In genomic region chr3:107241217-107241616, GRCh38 we compare ENCODE assay signal across 8 cellular contexts.
A peak's percentile ranks its signal among the peaks of the same experiment; 100 is the strongest.
DNase-seq lines count a peak whose midpoint lies in the region; ATAC-seq and TF ChIP-seq lines count a peak whose summit lies in the region.

No MANE protein-coding gene starts in this region.

- H2BK5ac ChIP-seq in IMR-90 (ENCODE audit: low read depth, low read length, poor library complexity, severe bottlenecking) (no peak overlapping the region), neuronal stem cell (ENCODE audit: low read length) (no peak overlapping the region)

- dilution Hi-C loops in IMR-90 (cut with HindIII; ENCODE audit: low sequenced_read_pairs, unreplicated experiment): no loop called here

- no peak overlapping the region for H2BK20ac ChIP-seq in IMR-90 (ENCODE audit: low read depth, low read length)

- H3K4me2 ChIP-seq in DND-41 (ENCODE audit: insufficient read depth, low read length) (peak overlapping the region; percentile 96), IMR-90 (ENCODE audit: low read depth, low read length) (peak overlapping the region; percentile 96), neuronal stem cell (ENCODE audit: insufficient read depth, low read length, poor library complexity, severe bottlenecking) (peak overlapping the region; percentile 92)

- no peak overlapping the region for H4K91ac ChIP-seq in IMR-90 (ENCODE audit: insufficient read depth, low read depth, low read length)
- H4K91ac ChIP-seq in neuronal stem cell (ENCODE audit: low read depth, low read length, poor library complexity): no peak overlapping the region

- in situ Hi-C loops in IMR-90 (cut with MboI; ENCODE audit: low sequenced_read_pairs): loop anchor here (25.0 kb wide), 1 partner anchor 971 kb away; the partner anchor contains the start of gene IFT57

- peak overlapping the region; percentile 11; the same call in 1 of the 2 replicates for H3K56ac ChIP-seq in IMR-90 (ENCODE audit: extremely low read depth, insufficient read depth, low read length)

- peak overlapping the region; percentile 51; the same call in 1 of the 2 replicates for H3K18ac ChIP-seq in IMR-90 (ENCODE audit: low read depth, low read length)
- no peak overlapping the region for H3K18ac ChIP-seq in neuronal stem cell (ENCODE audit: low read length)

- peak overlapping the region; percentile 34; the same call in 1 of the 2 replicates for H4K5ac ChIP-seq in IMR-90 (ENCODE audit: low read depth, low read length)

- H4K8ac ChIP-seq in IMR-90 (ENCODE audit: low read depth in 2 of 2, low read length in 2 of 2): peak overlapping the region in 1 of 2 experiments; percentile 10; a peak in 1 of 4 replicates
- H4K8ac ChIP-seq in neuronal stem cell (ENCODE audit: low read depth, low read length): no peak overlapping the region

- H3K4ac ChIP-seq in IMR-90 (ENCODE audit: low read depth, low read length) (peak overlapping the region; percentile 26; the same call in 1 of the 2 replicates), neuronal stem cell (ENCODE audit: low read length) (no peak overlapping the region)

- CTCF ChIA-PET in IMR-90 (lab: Yijun Ruan, JAX) (interaction anchor here (1.0 kb wide), 1 partner anchor 31 kb away, joined by 3 read pairs; no protein-coding TSS in a partner anchor), WTC11 (lab: Charles Lee) (interaction anchor here (0.6 to 3.0 kb wide), 6 partner anchors 28 to 424 kb away, joined by 3 to 15 read pairs (median 4); no protein-coding TSS in a partner anchor)

- H3K9me1 ChIP-seq in IMR-90 (ENCODE audit: insufficient read depth, low read length): no peaks in the 10 kb centered on the region

- H3K23ac ChIP-seq in IMR-90 (ENCODE audit: low read depth, low read length) (peak overlapping the region; percentile 4; the same call in 1 of the 2 replicates), neuronal stem cell (ENCODE audit: low read depth, low read length, poor library complexity) (no peak overlapping the region)

- H2BK15ac ChIP-seq in IMR-90 (ENCODE audit: low read depth, low read length): no peak overlapping the region
- H2BK15ac ChIP-seq in neuronal stem cell (ENCODE audit: low read length): no peak overlapping the region

- WGBS in IMR-90 (ENCODE audit: extremely low coverage in 2 of 2, insufficient read length in 1 of 2), 2 experiments: no CpG with 5 or more reads among the region's 7 CpGs
- WGBS in neuronal stem cell (ENCODE audit: extremely low coverage in 2 of 2, insufficient read length in 2 of 2, insufficient replicate concordance in 1 of 2), 2 donors: no CpG with 5 or more reads among the region's 7 CpGs

- H3K27me3 Mint-ChIP-seq in WTC11 (ENCODE audit: low read depth): peaks cover 16% of the 10 kb centered on the region

- no peaks in the 10 kb centered on the region for H3K27me3 ChIP-seq in DND-41 (ENCODE audit: insufficient read depth, low read length, poor library complexity)
- no peaks in the 10 kb centered on the region for H3K27me3 ChIP-seq in IMR-90 (ENCODE audit: control insufficient read depth, insufficient read depth, low read length)
- H3K27me3 ChIP-seq in foreskin keratinocyte: no peaks in the 10 kb centered on the region
- H3K27me3 ChIP-seq in neuronal stem cell (ENCODE audit: control insufficient read depth in 3 of 3, insufficient read depth in 3 of 3, low read depth in 1 of 3, low read length in 3 of 3): no peaks in the 10 kb centered on the region

- peak; percentile 55 for DNase-seq in DND-41
- DNase-seq in IMR-90: no peak
- peak; percentile 37 for DNase-seq in WTC11 (ENCODE audit: low spot score)
- no peak for DNase-seq in foreskin keratinocyte
- peak; percentile 4 for DNase-seq in neuronal stem cell (ENCODE audit: low spot score)
- DNase-seq in NCI-H524 treated with DMSO at 0.1 percent for 48 hours (lab: John Stamatoyannopoulos, UW): no peak

- H3K79me1 ChIP-seq in IMR-90 (ENCODE audit: low read depth in 1 of 2, low read length in 2 of 2) (peaks cover 12 to 39% of the 10 kb centered on the region in 2 experiments), neuronal stem cell (ENCODE audit: low read depth, low read length) (no peaks in the 10 kb centered on the region)

- no peak overlapping the region; the same call in 1 of the 2 replicates for H2AK5ac ChIP-seq in IMR-90 (ENCODE audit: low read depth, low read length)
- H2AK5ac ChIP-seq in neuronal stem cell (ENCODE audit: low read depth, low read length): no peak overlapping the region

- peak overlapping the region; percentile 87 for H2AFZ ChIP-seq in DND-41 (ENCODE audit: low read depth, low read length)
- H2AFZ ChIP-seq in IMR-90 (replicated peaks; ENCODE audit: low read length, poor library complexity): peak overlapping the region; percentile 86
- H2AFZ ChIP-seq in neuronal stem cell (ENCODE audit: low read length): peak overlapping the region; percentile 99

- TF ChIP-seq POLR2A in IMR-90 (IDR thresholded peaks at IDR 0.05; ENCODE audit: low read depth, low read length): no peak

- H3K9me3 ChIP-seq in DND-41 (ENCODE audit: insufficient read depth, low read length, severe bottlenecking) (no peaks in the 10 kb centered on the region), IMR-90 (ENCODE audit: control insufficient read depth, insufficient read depth, low read length) (no peaks in the 10 kb centered on the region), neuronal stem cell (replicated peaks in 1 of 2; ENCODE audit: control insufficient read depth in 2 of 2, insufficient read depth in 1 of 2, low read depth in 1 of 2, low read length in 2 of 2) (no peaks in the 10 kb centered on the region)

- H3K4me1 Mint-ChIP-seq in WTC11: peaks cover 4% of the 10 kb centered on the region; the same call in 1 of the 2 replicates

- no peaks in the 10 kb centered on the region for H3K9me3 Mint-ChIP-seq in WTC11

- H2BK12ac ChIP-seq in neuronal stem cell (ENCODE audit: low read length): no peak overlapping the region

- peaks cover 48% of the 10 kb centered on the region for H3K4me1 ChIP-seq in DND-41 (ENCODE audit: insufficient read depth, low read length)
- H3K4me1 ChIP-seq in IMR-90 (ENCODE audit: control insufficient read depth, insufficient read depth, low read length): no peaks in the 10 kb centered on the region; the same call in 1 of the 2 replicates
- peaks cover 29% of the 10 kb centered on the region for H3K4me1 ChIP-seq in foreskin keratinocyte
- H3K4me1 ChIP-seq in neuronal stem cell (ENCODE audit: control insufficient read depth in 2 of 2, insufficient read depth in 1 of 2, low read depth in 1 of 2, low read length in 2 of 2): peaks cover 3 to 4% of the 10 kb centered on the region in 2 donors

- BruUV-seq in IMR-90 (replicated peaks; lab: Mats Ljungman, UMichigan): no TSS peak

- H3K4me3 ChIP-seq in DND-41 (ENCODE audit: low read depth in 1 of 2, low read length in 2 of 2) (peak overlapping the region; percentile 82 to 92), IMR-90 (ENCODE audit: insufficient read depth, low read depth, low read length) (peak overlapping the region; percentile 88), neuronal stem cell (ENCODE audit: low read length in 2 of 2) (peak overlapping the region; percentile 72 to 89)

- TF ChIP-seq RAD21 in IMR-90 (IDR thresholded peaks at IDR 0.05; ENCODE audit: low read length): no peak

- no peak overlapping the region for H3K27ac Mint-ChIP-seq in WTC11

- H4K20me1 ChIP-seq in DND-41 (ENCODE audit: insufficient read depth, low read length) (no peaks in the 10 kb centered on the region), IMR-90 (ENCODE audit: insufficient read depth, low read length) (no peaks in the 10 kb centered on the region)

- H2BK120ac ChIP-seq in IMR-90 (ENCODE audit: low read depth, low read length): no peak overlapping the region
- H2BK120ac ChIP-seq in neuronal stem cell (ENCODE audit: low read depth, low read length): no peak overlapping the region

- H3K4me3 Mint-ChIP-seq in WTC11: peak overlapping the region; percentile 91

- 0 out of 2 replicates have a peak overlapping the region, but pooled peaks have one; percentile 48 for H3K14ac ChIP-seq in IMR-90 (replicated peaks; ENCODE audit: low read depth, low read length)
- H3K14ac ChIP-seq in neuronal stem cell (ENCODE audit: low read length): no peak overlapping the region

- peak overlapping the region; percentile 75 for H3K9ac ChIP-seq in DND-41 (ENCODE audit: low read depth, low read length)
- peak overlapping the region; percentile 70 for H3K9ac ChIP-seq in IMR-90 (ENCODE audit: low read depth, low read length)
- H3K9ac ChIP-seq in neuronal stem cell (ENCODE audit: low read depth, low read length, poor library complexity): no peak overlapping the region

- H3K79me2 ChIP-seq in DND-41 (ENCODE audit: insufficient read depth, low read length): peaks cover 31% of the 10 kb centered on the region

- TF ChIP-seq CTCF in DND-41 (IDR thresholded peaks at IDR 0.05; ENCODE audit: borderline replicate concordance, extremely low read depth, low read length, poor library complexity, severe bottlenecking) (no peak), IMR-90 (conservative IDR thresholded peaks at IDR 0.05; ENCODE audit: low read depth, low read length) (no peak), WTC11 (IDR thresholded peaks at IDR 0.05) (no peak), foreskin keratinocyte (conservative IDR thresholded peaks at IDR 0.05) (no peak)

- H2AK9ac ChIP-seq in IMR-90 (replicated peaks; ENCODE audit: low read depth, low read length, poor library complexity): no peak overlapping the region

- H3K27ac ChIP-seq in DND-41 (ENCODE audit: low read length) (peak overlapping the region; percentile 80), IMR-90 (ENCODE audit: insufficient read depth, low read length) (peak overlapping the region; percentile 48), foreskin keratinocyte (peak overlapping the region; percentile 77), neuronal stem cell (replicated peaks; ENCODE audit: low read length) (no peak overlapping the region)

- ATAC-seq in DND-41 (ENCODE audit: insufficient read depth, low read depth): peak; percentile 45
- ATAC-seq in GM19438 (IDR thresholded peaks at IDR 0.05; ENCODE audit: low read depth, unreplicated experiment): peak; percentile 44
- peak; percentile 9; the same call in 1 of the 2 replicates for ATAC-seq in IMR-90 (ENCODE audit: low read depth)
- peak; percentile 63 for ATAC-seq in WTC11
- peak; percentile 66 for ATAC-seq in foreskin keratinocyte
- ATAC-seq in GM21825 (IDR thresholded peaks at IDR 0.05; ENCODE audit: unreplicated experiment): no peak

- POLR2A ChIA-PET in IMR-90 (lab: Charles Lee; ENCODE audit: unreplicated experiment) (no interaction called here), WTC11 (lab: Charles Lee) (interaction anchor here (0.6 kb wide), 1 partner anchor 35 kb away, joined by 3 read pairs; no protein-coding TSS in a partner anchor)

- peaks cover 7% of the 10 kb centered on the region for H3K36me3 ChIP-seq in DND-41 (ENCODE audit: insufficient read depth, low read length)
- peaks cover 2% of the 10 kb centered on the region; the same call in 1 of the 2 replicates for H3K36me3 ChIP-seq in IMR-90 (ENCODE audit: control insufficient read depth, insufficient read depth, low read length)
- H3K36me3 ChIP-seq in neuronal stem cell (replicated peaks in 1 of 2; ENCODE audit: control insufficient read depth in 2 of 2, insufficient read depth in 2 of 2, low read length in 2 of 2): no peaks in the 10 kb centered on the region

- H3K36me3 Mint-ChIP-seq in WTC11: no peaks in the 10 kb centered on the region

- intact Hi-C loops in IMR-90 (cut with micrococcal nuclease): loop anchor here (1.0 kb wide), 1 partner anchor 284 kb away; no protein-coding TSS in a partner anchor

TF ChIP-seq in IMR-90, 13 proteins besides CTCF, POLR2A, EP300 and RAD21 (continues in another document):
- no peak for TF ChIP-seq RFX5 (IDR thresholded peaks at IDR 0.05; ENCODE audit: low read depth, low read length)

Comparison
In these comparisons a context has a peak if more than half of its experiments do, and no peak if none do; other contexts are left out.
1. DNase-seq: peak in DND-41 (single experiment), WTC11 (single experiment) and neuronal stem cell (single experiment); none in IMR-90 (single experiment), foreskin keratinocyte (0 of 2) and NCI-H524 treated with DMSO at 0.1 percent for 48 hours (single experiment).
2. Peak in every context shown above with its lines, with median percentiles within 50 percentile points of each other: H2AFZ ChIP-seq, H3K4me2 ChIP-seq and H3K4me3 ChIP-seq.